In the genomic region with DNA sequence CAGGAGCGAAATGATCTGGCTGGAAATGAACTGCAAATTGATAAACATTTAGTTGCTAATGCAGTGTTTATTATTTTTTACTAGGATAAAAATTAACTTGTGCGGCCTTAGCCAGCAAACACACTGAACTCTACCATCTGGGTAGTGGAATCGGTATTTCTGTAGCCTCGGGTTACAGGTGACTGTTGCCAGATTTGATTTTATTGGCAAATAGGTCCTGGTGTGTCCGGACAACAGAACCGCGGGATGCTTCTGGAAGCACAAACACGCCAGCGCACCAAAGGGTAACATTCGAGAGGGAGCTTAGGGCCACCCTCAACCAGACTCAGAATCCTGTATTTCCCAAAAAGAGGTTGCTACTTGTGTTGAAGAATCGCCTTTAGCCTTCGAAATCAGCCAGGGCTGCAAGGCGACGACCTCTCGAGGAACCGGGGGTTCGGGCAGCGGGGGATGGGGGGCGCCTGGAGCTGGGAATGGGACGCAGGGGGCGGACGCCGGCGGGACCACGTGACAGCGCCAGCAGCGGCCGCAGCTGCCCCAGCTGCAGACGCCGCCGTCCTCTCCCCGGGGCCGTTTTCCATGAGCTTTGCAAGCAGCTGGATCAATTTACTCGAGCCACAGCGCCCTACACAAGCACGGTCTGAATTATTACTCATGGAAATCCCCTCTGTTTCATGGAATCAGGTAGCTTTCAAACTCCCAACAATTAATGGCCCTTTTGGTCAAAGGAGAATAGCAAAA, we compare ENCODE assay signal across 8 cellular contexts.
DNase-seq lines count a peak whose midpoint lies in the region; ATAC-seq and TF ChIP-seq lines count a peak whose summit lies in the region.

No MANE protein-coding gene starts in this region.

- H3K27me3 ChIP-seq in right cardiac atrium (ENCODE audit: control insufficient read depth, insufficient read depth) (no peaks in the 10 kb centered on the region), sigmoid colon (no peaks in the 10 kb centered on the region)

- peak; percentile 64 to 75 for ATAC-seq in right cardiac atrium
- ATAC-seq in GM21717 (IDR thresholded peaks at IDR 0.05; ENCODE audit: unreplicated experiment): no peak
- ATAC-seq in GM18870 (IDR thresholded peaks at IDR 0.05; ENCODE audit: unreplicated experiment): no peak

- TF ChIP-seq CTCF in CD14-positive monocyte (IDR thresholded peaks at IDR 0.05): no peak
- TF ChIP-seq CTCF in sigmoid colon (IDR thresholded peaks at IDR 0.05): no peak

- TF ChIP-seq EP300 in sigmoid colon (IDR thresholded peaks at IDR 0.05): no peak

- H3K9me3 Mint-ChIP-seq in CD14-positive monocyte: no peaks in the 10 kb centered on the region

- intact Hi-C loops in CD14-positive monocyte (cut with micrococcal nuclease) (no loop called here), right cardiac atrium (cut with DNase I) (loop anchor here in 3 of 4 donors (10.0 kb wide), 3 partner anchors 105 to 355 kb away; a partner anchor contains a TSS), sigmoid colon (cut with DNase I) (loop anchor here (5.0 kb wide), 4 partner anchors 52 to 357 kb away; a partner anchor contains a TSS)

- peaks cover 4 to 16% of the 10 kb centered on the region in 2 donors for H3K36me3 Mint-ChIP-seq in CD14-positive monocyte

- H3K4me3 ChIP-seq in right cardiac atrium (ENCODE audit: low read length) (peak overlapping the region; percentile 12), sigmoid colon (peak overlapping the region; percentile 10 to 44 (median 38))

- TF ChIP-seq POLR2A in sigmoid colon (IDR thresholded peaks at IDR 0.05): no peak

- 10% methylated on average over 36 of the region's 36 CpGs for WGBS in right cardiac atrium
- 31 to 58% methylated on average over 36 of the region's 36 CpGs for WGBS in sigmoid colon, 2 donors

- peak overlapping the region; percentile 58 to 72 for H3K4me3 Mint-ChIP-seq in CD14-positive monocyte

- H3K4me1 ChIP-seq in right cardiac atrium (ENCODE audit: control insufficient read depth, insufficient read depth, low read length): peaks cover 19% of the 10 kb centered on the region
- peaks cover 0 to 61% (median 57%) of the 10 kb centered on the region in 4 donors for H3K4me1 ChIP-seq in sigmoid colon

- no peaks in the 10 kb centered on the region for H3K27me3 Mint-ChIP-seq in CD14-positive monocyte (ENCODE audit: low read depth in 3 of 3)

- peak overlapping the region; percentile 50 to 94 (median 89) for H3K27ac Mint-ChIP-seq in CD14-positive monocyte

- H3K9me3 ChIP-seq in right cardiac atrium (ENCODE audit: control insufficient read depth, low read length): no peaks in the 10 kb centered on the region
- H3K9me3 ChIP-seq in sigmoid colon: no peaks in the 10 kb centered on the region

- no peaks in the 10 kb centered on the region for H3K36me3 ChIP-seq in sigmoid colon

- no peak for DNase-seq in CD14-positive monocyte (ENCODE audit: low spot score)
- DNase-seq in NCI-H128 (lab: John Stamatoyannopoulos, UW; ENCODE audit: unreplicated experiment): peak; percentile 52
- DNase-seq in right cardiac atrium: peak; percentile 76 to 93 (median 90)
- peak; percentile 86 for DNase-seq in sigmoid colon
- no peak for DNase-seq in KG1 (lab: John Stamatoyannopoulos, UW)

- H3K27ac ChIP-seq in angular gyrus (ENCODE audit: low read depth, low read length): peak overlapping the region; percentile 87
- peak overlapping the region; percentile 87 for H3K27ac ChIP-seq in right cardiac atrium (ENCODE audit: low read length)
- H3K27ac ChIP-seq in sigmoid colon: peak overlapping the region; percentile 75 to 90 (median 81)

- H3K4me1 Mint-ChIP-seq in CD14-positive monocyte: peaks cover 64% of the 10 kb centered on the region

Comparison
In these comparisons a context has a peak if more than half of its experiments do, and no peak if none do; other contexts are left out.
1. DNase-seq: peak in NCI-H128 (single experiment), right cardiac atrium (3 of 3) and sigmoid colon (single experiment); none in CD14-positive monocyte (single experiment) and KG1 (single experiment).
2. ATAC-seq: peak in right cardiac atrium (2 of 2); none in GM21717 (single experiment) and GM18870 (single experiment).
3. intact Hi-C loops: an anchor here in right cardiac atrium (10.0 kb wide) and sigmoid colon (5.0 kb wide); none called in CD14-positive monocyte.
4. Peak in every context shown above with its lines, with median percentiles within 50 percentile points of each other: H3K27ac ChIP-seq.